Comparison of ENCODE assay signal across 2 cellular contexts in genomic region chr3:123024056-123024455, GRCh38.
TF ChIP-seq lines count a peak whose summit lies in the region.

No MANE protein-coding gene starts in this region.

TF ChIP-seq in HEK293, 187 proteins besides CTCF, POLR2A, EP300 and RAD21:
- peak; percentile 77 for TF ChIP-seq ZNF664 (tag by site-specific recombination; IDR thresholded peaks at IDR 0.05)
- peak; percentile 47; the same call in 1 of the 2 replicates for TF ChIP-seq MZF1 (tag by site-specific recombination; IDR thresholded peaks at IDR 0.05; ENCODE audit: borderline replicate concordance)
- TF ChIP-seq ZNF18 (tag by site-specific recombination; IDR thresholded peaks at IDR 0.05), result no peak

TF ChIP-seq in H1, 55 proteins besides CTCF, POLR2A, EP300 and RAD21:
- TF ChIP-seq BCL11A (IDR thresholded peaks at IDR 0.05; ENCODE audit: low read depth in 2 of 2, low read length in 2 of 2) (no peak), ASH2L (IDR thresholded peaks at IDR 0.05; ENCODE audit: low read length) (no peak), NRF1 (IDR thresholded peaks at IDR 0.05; ENCODE audit: low read depth, low read length) (no peak), GTF2F1 (IDR thresholded peaks at IDR 0.05; ENCODE audit: borderline replicate concordance, low read depth, low read length) (no peak), TCF12 (IDR thresholded peaks at IDR 0.05; ENCODE audit: low read depth, low read length) (no peak), PHF8 (conservative IDR thresholded peaks at IDR 0.05; ENCODE audit: low read depth, low read length) (no peak), POU5F1 (IDR thresholded peaks at IDR 0.05; ENCODE audit: low read depth, low read length) (no peak), JUND (IDR thresholded peaks at IDR 0.05; ENCODE audit: low read length) (no peak), CHD1 (IDR thresholded peaks at IDR 0.05; ENCODE audit: low read depth, low read length) (no peak), YY1 (IDR thresholded peaks at IDR 0.05; ENCODE audit: low read depth, low read length) (no peak), NANOG (IDR thresholded peaks at IDR 0.05; ENCODE audit: insufficient read depth, low read depth, low read length, poor library complexity, severe bottlenecking) (no peak), E2F6 (IDR thresholded peaks at IDR 0.05) (no peak), MAX (IDR thresholded peaks at IDR 0.05) (no peak), ATF3 (IDR thresholded peaks at IDR 0.05; ENCODE audit: insufficient read depth, low read depth, low read length) (no peak), SUZ12 (IDR thresholded peaks at IDR 0.05; ENCODE audit: low read length) (no peak), SIN3A (conservative IDR thresholded peaks at IDR 0.05 in 1 of 2, IDR thresholded peaks at IDR 0.05 in 1 of 2; ENCODE audit: low read depth in 1 of 2, low read length in 2 of 2) (no peak), KDM5A (IDR thresholded peaks at IDR 0.05; ENCODE audit: low read length) (no peak)
TF ChIP-seq in H1: peak in this region for 0.
